ENCODE assay signal across 23 cellular contexts in the genomic region with DNA sequence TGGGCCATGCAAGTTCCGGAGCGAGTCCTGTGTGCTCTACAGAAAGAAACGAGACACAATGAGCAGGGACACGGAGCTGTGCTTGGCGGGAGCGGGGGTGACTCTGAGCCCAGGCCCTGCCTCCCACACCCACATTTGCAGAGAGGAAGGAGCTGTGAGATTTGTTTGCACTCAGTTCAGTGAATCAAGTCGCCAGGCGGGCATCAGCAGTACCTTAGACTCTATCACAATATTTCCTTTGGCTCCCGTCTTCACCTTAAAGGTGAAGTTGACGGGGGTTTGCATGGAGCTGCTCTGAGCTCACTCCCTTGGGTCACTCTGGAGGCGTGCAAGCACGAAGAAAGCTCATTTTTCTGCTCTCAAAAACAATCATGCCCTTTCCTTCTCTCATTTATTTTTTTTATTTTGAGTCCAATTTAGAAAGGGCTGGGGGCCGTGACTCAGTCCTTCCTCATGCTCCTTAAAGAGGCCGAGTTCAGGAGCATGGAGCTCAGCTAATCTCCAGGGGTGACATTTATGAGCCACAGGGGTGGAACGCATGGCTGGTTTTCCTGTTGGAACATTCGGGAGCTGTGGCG.
A peak's percentile ranks its signal among the peaks of the same experiment; 100 is the strongest.
DNase-seq lines count a peak whose midpoint lies in the region; ATAC-seq, FAIRE-seq and TF ChIP-seq lines count a peak whose summit lies in the region.
"Had no signal": no experiment of that assay in that cellular context is flagged by ENCODE, and none has a peak within 500 bp of the region (broad histone marks: within the 10 kb centered on the region; RNA-seq: fewer than 3 reads in every experiment).

No MANE protein-coding gene starts in this region.

- no peak overlapping the region for H3K4me3 Mint-ChIP-seq in activated CD4-positive, alpha-beta T cell treated with anti-CD3 and anti-CD28 coated beads for 36 hours
- no peak overlapping the region for H3K4me3 Mint-ChIP-seq in activated CD4-positive, alpha-beta T cell treated with anti-CD3 and anti-CD28 coated beads, Interleukin-2, amount 10 ng/mL, durations not matched to agents 24 days and 14 days
- H3K4me3 Mint-ChIP-seq: CD8-positive, alpha-beta T cell; mesothelial cell of epicardium; stimulated activated naive CD8-positive, alpha-beta T cell treated with anti-CD3 and anti-CD28 coated beads, Interleukin-15, amount 100 ng/mL, for 72 hours; T-cell had no signal

- TF ChIP-seq EP300 in HepG2 (IDR thresholded peaks at IDR 0.05; ENCODE audit: low read depth in 2 of 2, low read length in 2 of 2) (no peak), HepG2 (CRISPR knock-in tag; IDR thresholded peaks at IDR 0.05; ENCODE audit: borderline replicate concordance) (no peak)

- no peaks in the 10 kb centered on the region for H3K36me3 Mint-ChIP-seq in activated CD4-positive, alpha-beta T cell treated with anti-CD3 and anti-CD28 coated beads for 36 hours (ENCODE audit: low read depth)
- no peaks in the 10 kb centered on the region for H3K36me3 Mint-ChIP-seq in activated CD4-positive, alpha-beta T cell treated with anti-CD3 and anti-CD28 coated beads, Interleukin-2, amount 10 ng/mL, durations not matched to agents 24 days and 14 days (ENCODE audit: low read depth)
- H3K36me3 Mint-ChIP-seq: CD8-positive, alpha-beta T cell; mesothelial cell of epicardium; T-cell had no signal

- H2AFZ ChIP-seq in HepG2 (ENCODE audit: low read length): no peak overlapping the region
- peak overlapping the region; percentile 32 for H2AFZ ChIP-seq in osteoblast (ENCODE audit: low read length)

- H4K20me1 ChIP-seq in HepG2 (ENCODE audit: insufficient read depth, low read length): no peaks in the 10 kb centered on the region
- no peaks in the 10 kb centered on the region for H4K20me1 ChIP-seq in osteoblast (ENCODE audit: insufficient read depth, low read length)

- H3K9me3 ChIP-seq in HepG2 (ENCODE audit: low read length): no peaks in the 10 kb centered on the region
- H3K9me3 ChIP-seq in right lobe of liver: no peaks in the 10 kb centered on the region
- H3K9me3 ChIP-seq in osteoblast (ENCODE audit: low read depth, low read length): no peaks in the 10 kb centered on the region
- H3K9me3 ChIP-seq: Peyer's patch had no signal

- no peak for FAIRE-seq in HepG2 (lab: Jason Lieb, UNC)
- FAIRE-seq: GM12892, islet of Langerhans had no signal

- TF ChIP-seq POLR2A in HepG2 (IDR thresholded peaks at IDR 0.05; ENCODE audit: insufficient read depth in 1 of 2, low read depth in 2 of 2, low read length in 2 of 2) (no peak), right lobe of liver (IDR thresholded peaks at IDR 0.05) (no peak)

- intact Hi-C loops in HepG2 (cut with micrococcal nuclease; ENCODE audit: unreplicated experiment) (no loop called here), right lobe of liver (cut with DNase I) (no loop called here)
- intact Hi-C loops in activated CD4-positive, alpha-beta T cell treated with anti-CD3 and anti-CD28 coated beads for 36 hours (cut with DNase I, micrococcal nuclease): no loop called here
- intact Hi-C loops in activated CD4-positive, alpha-beta T cell treated with anti-CD3 and anti-CD28 coated beads, Interleukin-2, amount 10 ng/mL, durations not matched to agents 24 days and 14 days (cut with micrococcal nuclease): no loop called here

- ATAC-seq in HepG2 (no peak), right lobe of liver (no peak), GM19463 (IDR thresholded peaks at IDR 0.05; ENCODE audit: unreplicated experiment) (no peak)
- no peak for ATAC-seq in activated CD4-positive, alpha-beta T cell treated with anti-CD3 and anti-CD28 coated beads for 36 hours
- no peak for ATAC-seq in stimulated activated naive CD8-positive, alpha-beta T cell treated with anti-CD3 and anti-CD28 coated beads, Interleukin-15, Interleukin-2, amounts not matched to agents 100 U/mL and 50 U/mL, for 24 hours
- ATAC-seq: CD8-positive, alpha-beta T cell; T-cell had no signal

- H3K4me1 ChIP-seq in HepG2 (ENCODE audit: insufficient read depth, low read length): peaks cover 12% of the 10 kb centered on the region
- no peaks in the 10 kb centered on the region for H3K4me1 ChIP-seq in right lobe of liver
- peaks cover 45% of the 10 kb centered on the region for H3K4me1 ChIP-seq in osteoblast (ENCODE audit: insufficient read depth, low read length)
- H3K4me1 ChIP-seq: Peyer's patch had no signal

- H3K27ac ChIP-seq in HepG2 (ENCODE audit: extremely low read length, insufficient read depth, low read length): no peak overlapping the region
- no peak overlapping the region for H3K27ac ChIP-seq in right lobe of liver
- peak overlapping the region; percentile 99 for H3K27ac ChIP-seq in osteoblast (ENCODE audit: low read depth, low read length)
- H3K27ac ChIP-seq: Peyer's patch had no signal

- DNase-seq in HepG2 (ENCODE audit: low spot score) (no peak), right lobe of liver (no peak), cardiac fibroblast (ENCODE audit: low read depth in 2 of 2) (peak; percentile 33 to 88), osteoblast (ENCODE audit: insufficient read length, low spot score, missing footprints) (peak; percentile 86)
- no peak for DNase-seq in activated CD4-positive, alpha-beta T cell treated with anti-CD3 and anti-CD28 coated beads for 36 hours
- DNase-seq in stimulated activated naive CD8-positive, alpha-beta T cell treated with anti-CD3 and anti-CD28 coated beads, Interleukin-15, Interleukin-2, amounts not matched to agents 100 U/mL and 50 U/mL, for 24 hours: no peak
- no peak for DNase-seq in activated CD4-positive, alpha-beta T cell treated with anti-CD3 and anti-CD28 coated beads, Interleukin-2, amount 10 ng/mL, durations not matched to agents 24 days and 14 days
- DNase-seq: 8988T; activated CD8-positive, alpha-beta memory T cell treated with anti-CD3 and anti-CD28 coated beads, Interleukin-2, amount 50 U/mL, for 4 hours; activated naive CD4-positive, alpha-beta T cell treated with Interleukin-2 at 50 U/mL for 16 hours; CD8-positive, alpha-beta T cell; central memory CD4-positive, alpha-beta T cell; NCI-H187; NCI-H510A treated with DMSO at 0.1 percent for 48 hours; nucleus accumbens; Peyer's patch; stimulated activated CD4-positive, alpha-beta T cell treated with anti-CD3 and anti-CD28 coated beads, Interleukin-12 subunit alpha, Interleukin-12 subunit beta, amount 100 ng/mL, for 4 hours; stimulated activated naive CD8-positive, alpha-beta T cell treated with anti-CD3 and anti-CD28 coated beads, Interleukin-15, amount 100 ng/mL, for 72 hours; T-cell had no signal

- CTCF ChIA-PET in HepG2 (lab: Yijun Ruan, JAX; ENCODE audit: low intra/inter-chr PET ratio, low total read pairs): no interaction called here
- CTCF ChIA-PET in activated CD4-positive, alpha-beta T cell treated with anti-CD3 and anti-CD28 coated beads for 36 hours (lab: Charles Lee): interaction anchor here (0.5 to 1.2 kb wide), 2 partner anchors 13 to 367 kb away, joined by 3 to 4 read pairs; no protein-coding TSS in a partner anchor

- no peak for TF ChIP-seq RAD21 in HepG2 (CRISPR knock-in tag; IDR thresholded peaks at IDR 0.05)

- POLR2A ChIA-PET in HepG2 (lab: Yijun Ruan, JAX): no interaction called here
- POLR2A ChIA-PET in activated CD4-positive, alpha-beta T cell treated with anti-CD3 and anti-CD28 coated beads for 36 hours (lab: Charles Lee): no interaction called here

- TF ChIP-seq CTCF in HepG2 (CRISPR knock-in tag; IDR thresholded peaks at IDR 0.05) (no peak), right lobe of liver (IDR thresholded peaks at IDR 0.05) (no peak), cardiac fibroblast (IDR thresholded peaks at IDR 0.05; ENCODE audit: low read depth, low read length) (no peak), osteoblast (IDR thresholded peaks at IDR 0.05; ENCODE audit: extremely low read depth, low read depth, low read length) (no peak)

- no peak overlapping the region for H3K9ac ChIP-seq in HepG2 (ENCODE audit: insufficient read depth, low read depth, low read length)

- H3K9me3 Mint-ChIP-seq in activated CD4-positive, alpha-beta T cell treated with anti-CD3 and anti-CD28 coated beads for 36 hours (ENCODE audit: low read depth): no peaks in the 10 kb centered on the region
- H3K9me3 Mint-ChIP-seq in activated CD4-positive, alpha-beta T cell treated with anti-CD3 and anti-CD28 coated beads, Interleukin-2, amount 10 ng/mL, durations not matched to agents 24 days and 14 days: peaks cover 5% of the 10 kb centered on the region
- H3K9me3 Mint-ChIP-seq: CD8-positive, alpha-beta T cell; mesothelial cell of epicardium; T-cell had no signal

- H3K27ac Mint-ChIP-seq in activated CD4-positive, alpha-beta T cell treated with anti-CD3 and anti-CD28 coated beads for 36 hours: no peak overlapping the region
- H3K27ac Mint-ChIP-seq in activated CD4-positive, alpha-beta T cell treated with anti-CD3 and anti-CD28 coated beads, Interleukin-2, amount 10 ng/mL, durations not matched to agents 24 days and 14 days: no peak overlapping the region
- H3K27ac Mint-ChIP-seq: CD8-positive, alpha-beta T cell; mesothelial cell of epicardium; stimulated activated naive CD8-positive, alpha-beta T cell treated with anti-CD3 and anti-CD28 coated beads, Interleukin-15, amount 100 ng/mL, for 72 hours; T-cell had no signal

- no peak overlapping the region for H3K4me2 ChIP-seq in HepG2 (ENCODE audit: low read depth, low read length)
- H3K4me2 ChIP-seq in osteoblast (ENCODE audit: insufficient read depth, low read length): peak overlapping the region; percentile 64

- H3K27me3 Mint-ChIP-seq in activated CD4-positive, alpha-beta T cell treated with anti-CD3 and anti-CD28 coated beads for 36 hours: peaks cover under 1% of the 10 kb centered on the region
- peaks cover 2% of the 10 kb centered on the region for H3K27me3 Mint-ChIP-seq in activated CD4-positive, alpha-beta T cell treated with anti-CD3 and anti-CD28 coated beads, Interleukin-2, amount 10 ng/mL, durations not matched to agents 24 days and 14 days
- H3K27me3 Mint-ChIP-seq: T-cell had no signal

- H3K4me1 Mint-ChIP-seq in activated CD4-positive, alpha-beta T cell treated with anti-CD3 and anti-CD28 coated beads for 36 hours: peaks cover 3% of the 10 kb centered on the region
- peaks cover 4% of the 10 kb centered on the region for H3K4me1 Mint-ChIP-seq in activated CD4-positive, alpha-beta T cell treated with anti-CD3 and anti-CD28 coated beads, Interleukin-2, amount 10 ng/mL, durations not matched to agents 24 days and 14 days
- H3K4me1 Mint-ChIP-seq: mesothelial cell of epicardium, T-cell had no signal

- no peaks in the 10 kb centered on the region for H3K79me2 ChIP-seq in HepG2 (ENCODE audit: insufficient read depth, low read length)
- no peaks in the 10 kb centered on the region for H3K79me2 ChIP-seq in osteoblast (ENCODE audit: insufficient read depth, low read length)

- H3K36me3 ChIP-seq in HepG2 (replicated peaks in 1 of 2; ENCODE audit: control insufficient read depth in 1 of 2, insufficient read depth in 2 of 2, low read length in 2 of 2) (no peaks in the 10 kb centered on the region), right lobe of liver (no peaks in the 10 kb centered on the region), osteoblast (ENCODE audit: insufficient read depth, low read length) (no peaks in the 10 kb centered on the region)
- H3K36me3 ChIP-seq: Peyer's patch had no signal

- H3K4me3 ChIP-seq in HepG2 (replicated peaks in 1 of 3; ENCODE audit: insufficient read depth in 1 of 3, low read depth in 2 of 3, low read length in 3 of 3): no peak overlapping the region
- H3K4me3 ChIP-seq in right lobe of liver: no peak overlapping the region
- no peak overlapping the region for H3K4me3 ChIP-seq in cardiac fibroblast (replicated peaks in 1 of 2; ENCODE audit: low read depth in 2 of 2, low read length in 2 of 2)
- peak overlapping the region; percentile 16 for H3K4me3 ChIP-seq in osteoblast (ENCODE audit: insufficient read depth, low read length)
- H3K4me3 ChIP-seq: Peyer's patch had no signal

- BruUV-seq in HepG2 (replicated peaks; lab: Mats Ljungman, UMichigan): no TSS peak

- H3K27me3 ChIP-seq in HepG2 (ENCODE audit: control insufficient read depth in 1 of 2, insufficient read depth in 2 of 2, low read length in 2 of 2) (peaks cover 3 to 12% of the 10 kb centered on the region in 2 experiments; a peak in 2 of 5 replicates), right lobe of liver (no peaks in the 10 kb centered on the region), osteoblast (ENCODE audit: insufficient read depth, low read length) (no peaks in the 10 kb centered on the region)
- H3K27me3 ChIP-seq: Peyer's patch had no signal

- in situ Hi-C loops in HepG2 (cut with HindIII; ENCODE audit: extremely low pct_ligation_motif_present, low pct_unique_long_range_greater_than_20kb): no loop called here

- WGBS in HepG2 (ENCODE audit: low lambda C conversion rate): 44% methylated on average over 17 of the region's 17 CpGs
- 74% methylated on average over 14 of the region's 17 CpGs for WGBS in right lobe of liver (ENCODE audit: insufficient coverage, low coverage, low lambda C conversion rate, missing lambda C conversion rate)

Comparison
In these comparisons a context has a peak if more than half of its experiments do, and no peak if none do; other contexts are left out.
1. DNase-seq: peak in cardiac fibroblast (2 of 2) and osteoblast (single experiment); none in HepG2 (single experiment), right lobe of liver (0 of 3), activated CD4-positive, alpha-beta T cell treated with anti-CD3 and anti-CD28 coated beads for 36 hours (single experiment), stimulated activated naive CD8-positive, alpha-beta T cell treated with anti-CD3 and anti-CD28 coated beads, Interleukin-15, Interleukin-2, amounts not matched to agents 100 U/mL and 50 U/mL, for 24 hours (single experiment) and activated CD4-positive, alpha-beta T cell treated with anti-CD3 and anti-CD28 coated beads, Interleukin-2, amount 10 ng/mL, durations not matched to agents 24 days and 14 days (single experiment).